Comparison of ENCODE assay signal across 9 cellular contexts in the genomic region with DNA sequence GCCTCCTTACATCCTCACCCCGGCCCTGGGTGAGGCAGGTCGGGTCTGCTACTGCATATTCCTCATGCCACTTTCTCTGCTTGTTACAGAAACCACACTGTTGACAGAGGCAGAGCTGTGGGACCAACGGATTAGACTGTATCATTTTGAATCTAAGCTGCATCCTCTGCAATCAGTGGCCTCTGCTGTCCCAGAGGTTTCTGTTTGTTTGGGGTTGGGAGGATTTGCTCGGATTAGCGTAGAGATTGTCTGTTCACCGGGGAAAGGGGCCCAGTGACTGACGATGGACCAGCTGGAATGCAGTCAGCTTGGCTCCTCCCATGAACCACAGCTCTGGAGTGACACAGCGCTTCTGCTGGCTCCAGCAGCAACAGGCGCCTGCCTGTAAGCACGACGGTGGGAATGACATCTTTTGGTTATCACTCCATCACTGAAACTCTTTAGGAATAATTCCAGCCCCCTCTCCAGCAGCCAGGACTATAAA. TPM values are rescaled to one million over a fixed set of nuclear protein-coding genes. Genes with fewer than 3 reads are reported as not detected.
DNase-seq lines count a peak whose midpoint lies in the region; ATAC-seq, FAIRE-seq and TF ChIP-seq lines count a peak whose summit lies in the region.
"Had no signal": no experiment of that assay in that cellular context is flagged by ENCODE, and none has a peak within 500 bp of the region (broad histone marks: within the 10 kb centered on the region; RNA-seq: fewer than 3 reads in every experiment).

No MANE protein-coding gene starts in this region.

- H4K20me1 ChIP-seq in K562 (replicated peaks; ENCODE audit: control insufficient read depth, insufficient read depth, low read length): no peaks in the 10 kb centered on the region

- no peaks in the 10 kb centered on the region for H3K9me3 ChIP-seq in K562 (replicated peaks; ENCODE audit: control insufficient read depth, insufficient read depth, low read depth, low read length)
- no peaks in the 10 kb centered on the region for H3K9me3 ChIP-seq in tibial artery

- H3K27me3 ChIP-seq in K562 (ENCODE audit: control insufficient read depth in 2 of 2, insufficient read depth in 2 of 2, low read length in 2 of 2) (0 out of 5 replicates have a peak, but pooled peaks cover 0 to 9% of the 10 kb centered on the region in 2 experiments), kidney epithelial cell (ENCODE audit: control insufficient read depth, insufficient read depth, low read length) (no peaks in the 10 kb centered on the region), tibial artery (no peaks in the 10 kb centered on the region)

- H3K4me1 ChIP-seq in K562 (replicated peaks in 1 of 2; ENCODE audit: control insufficient read depth in 2 of 2, insufficient read depth in 2 of 2, low read length in 2 of 2): no peaks in the 10 kb centered on the region
- H3K4me1 ChIP-seq in tibial artery: peaks cover 0 to 75% (median 39%) of the 10 kb centered on the region in 4 donors

- no TSS peak for BruUV-seq in K562 (replicated peaks; lab: Mats Ljungman, UMichigan)

- no peak overlapping the region for H3K4me3 Mint-ChIP-seq in activated T-cell treated with anti-CD3 and anti-CD28 coated beads, Interleukin-2, amount 50 U/mL, for 72 hours
- H3K4me3 Mint-ChIP-seq: B cell had no signal

- no peak overlapping the region for H3K4me3 ChIP-seq in K562
- no peak overlapping the region for H3K4me3 ChIP-seq in kidney epithelial cell (ENCODE audit: low read depth, low read length)
- H3K4me3 ChIP-seq in tibial artery: no peak overlapping the region

- no peak overlapping the region; the same call in 1 of the 2 replicates for H3K4me2 ChIP-seq in K562 (ENCODE audit: insufficient read depth, low read length)

- peak; percentile 0 for DNase-seq in NCI-H1092 treated with DMSO at 0.1 percent for 48 hours (lab: John Stamatoyannopoulos, UW)
- DNase-seq in NCI-H1092 (lab: John Stamatoyannopoulos, UW): no peak
- DNase-seq in K562 (ENCODE audit: extremely low read depth in 1 of 4, low spot score in 3 of 4): peak; percentile 14 to 23 (median 18)
- DNase-seq in kidney epithelial cell (ENCODE audit: low read depth): no peak
- DNase-seq in tibial artery: peak; percentile 56 to 88
- no peak for DNase-seq in activated T-cell treated with anti-CD3 and anti-CD28 coated beads, Interleukin-2, amount 50 U/mL, for 72 hours

- H3K27ac ChIP-seq in K562 (ENCODE audit: extremely low read depth, low read depth, low read length) (no peak overlapping the region), tibial artery (peak overlapping the region; percentile 71 to 84)

- H2AFZ ChIP-seq in K562 (ENCODE audit: low read depth, low read length): no peak overlapping the region

- no peak overlapping the region for H3K27ac Mint-ChIP-seq in activated T-cell treated with anti-CD3 and anti-CD28 coated beads, Interleukin-2, amount 50 U/mL, for 72 hours
- H3K27ac Mint-ChIP-seq: B cell had no signal

- no peak for TF ChIP-seq POLR2A in K562 (conservative IDR thresholded peaks at IDR 0.05)

- H3K9me1 ChIP-seq in K562 (ENCODE audit: control insufficient read depth, insufficient read depth, low read length): no peaks in the 10 kb centered on the region

- no peaks in the 10 kb centered on the region for H3K36me3 ChIP-seq in K562 (ENCODE audit: control insufficient read depth, insufficient read depth, low read length)
- no peaks in the 10 kb centered on the region for H3K36me3 ChIP-seq in kidney epithelial cell (ENCODE audit: control insufficient read depth, insufficient read depth, low read length)
- no peaks in the 10 kb centered on the region for H3K36me3 ChIP-seq in tibial artery

- in situ Hi-C loops in K562 (cut with MboI): no loop called here

- H3K9ac ChIP-seq in K562 (ENCODE audit: insufficient read depth in 1 of 2, low read depth in 2 of 2, low read length in 2 of 2): no peak overlapping the region

- POLR2A ChIA-PET in K562 (lab: Yijun Ruan, JAX): interaction anchor here (0.6 kb wide), 1 partner anchor 554 kb away, joined by 3 read pairs; no protein-coding TSS in a partner anchor

- TF ChIP-seq CTCF in K562 (IDR thresholded peaks at IDR 0.05 in 2 of 3, conservative IDR thresholded peaks at IDR 0.05 in 1 of 3; ENCODE audit: insufficient read depth in 2 of 3, low read depth in 1 of 3, low read length in 3 of 3) (no peak), kidney epithelial cell (IDR thresholded peaks at IDR 0.05; ENCODE audit: insufficient read depth, low read length, poor library complexity, severe bottlenecking) (peak; percentile 8), tibial artery (IDR thresholded peaks at IDR 0.05) (no peak)

- 0% methylated on average over 11 of the region's 11 CpGs for WGBS in K562 (ENCODE audit: insufficient coverage, low coverage, missing lambda C conversion rate)

- H3K27me3 Mint-ChIP-seq in activated T-cell treated with anti-CD3 and anti-CD28 coated beads, Interleukin-2, amount 50 U/mL, for 72 hours (ENCODE audit: low read depth): peaks cover 38% of the 10 kb centered on the region

- no peak for TF ChIP-seq RAD21 in K562 (CRISPR knock-in tag; conservative IDR thresholded peaks at IDR 0.05 in 1 of 2, IDR thresholded peaks at IDR 0.05 in 1 of 2)

- no peaks in the 10 kb centered on the region for H3K9me3 Mint-ChIP-seq in activated T-cell treated with anti-CD3 and anti-CD28 coated beads, Interleukin-2, amount 50 U/mL, for 72 hours

- no peaks in the 10 kb centered on the region for H3K36me3 Mint-ChIP-seq in activated T-cell treated with anti-CD3 and anti-CD28 coated beads, Interleukin-2, amount 50 U/mL, for 72 hours (ENCODE audit: insufficient read depth in 2 of 2)

- peak; percentile 87 for ATAC-seq in K562
- no peak for ATAC-seq in GM18858 (IDR thresholded peaks at IDR 0.05; ENCODE audit: unreplicated experiment)
- ATAC-seq in activated T-cell treated with anti-CD3 and anti-CD28 coated beads, Interleukin-2, amount 50 U/mL, for 72 hours (replicated peaks in 1 of 2): no peak
- no peak for ATAC-seq in GM21723 (IDR thresholded peaks at IDR 0.05; ENCODE audit: unreplicated experiment)

- H3K79me2 ChIP-seq in K562 (ENCODE audit: control insufficient read depth, insufficient read depth, low read length): no peaks in the 10 kb centered on the region

- CTCF ChIA-PET in K562 (lab: Yijun Ruan, JAX; ENCODE audit: low intra/inter-chr PET ratio): no interaction called here

- no peak for TF ChIP-seq EP300 in K562 (IDR thresholded peaks at IDR 0.05; ENCODE audit: low read length)

- intact Hi-C loops in K562 (cut with micrococcal nuclease): no loop called here
- intact Hi-C loops in tibial artery (cut with DNase I; ENCODE audit: low total_unique reads): no loop called here

- FAIRE-seq in K562 (lab: Jason Lieb, UNC): no peak

- no peaks in the 10 kb centered on the region for H3K4me1 Mint-ChIP-seq in activated T-cell treated with anti-CD3 and anti-CD28 coated beads, Interleukin-2, amount 50 U/mL, for 72 hours (ENCODE audit: low read depth)
- H3K4me1 Mint-ChIP-seq: B cell had no signal

TF ChIP-seq in K562, 482 proteins besides CTCF, POLR2A, EP300 and RAD21 (continues in another document):
- no peak for TF ChIP-seq MYC (IDR thresholded peaks at IDR 0.05; ENCODE audit: low read depth, low read length)
- TF ChIP-seq MYC (CRISPR knock-in tag; IDR thresholded peaks at IDR 0.05; ENCODE audit: borderline replicate concordance, low read depth): no peak
- no peak for TF ChIP-seq CBX8 (IDR thresholded peaks at IDR 0.05; ENCODE audit: borderline replicate concordance, extremely low read depth, low read depth, low read length, poor library complexity, severe bottlenecking)
- TF ChIP-seq RBM22 (IDR thresholded peaks at IDR 0.05; ENCODE audit: low read depth, low read length, poor library complexity, severe bottlenecking): no peak
- no peak for TF ChIP-seq E2F3 (CRISPR knock-in tag; IDR thresholded peaks at IDR 0.05)
- peak; percentile 86 for TF ChIP-seq NFE2 (IDR thresholded peaks at IDR 0.05; ENCODE audit: low read depth)
- TF ChIP-seq TEAD2 (tag; IDR thresholded peaks at IDR 0.05): no peak
- no peak for TF ChIP-seq ZNF778 (CRISPR knock-in tag; IDR thresholded peaks at IDR 0.05)
- TF ChIP-seq, protein P1, sequence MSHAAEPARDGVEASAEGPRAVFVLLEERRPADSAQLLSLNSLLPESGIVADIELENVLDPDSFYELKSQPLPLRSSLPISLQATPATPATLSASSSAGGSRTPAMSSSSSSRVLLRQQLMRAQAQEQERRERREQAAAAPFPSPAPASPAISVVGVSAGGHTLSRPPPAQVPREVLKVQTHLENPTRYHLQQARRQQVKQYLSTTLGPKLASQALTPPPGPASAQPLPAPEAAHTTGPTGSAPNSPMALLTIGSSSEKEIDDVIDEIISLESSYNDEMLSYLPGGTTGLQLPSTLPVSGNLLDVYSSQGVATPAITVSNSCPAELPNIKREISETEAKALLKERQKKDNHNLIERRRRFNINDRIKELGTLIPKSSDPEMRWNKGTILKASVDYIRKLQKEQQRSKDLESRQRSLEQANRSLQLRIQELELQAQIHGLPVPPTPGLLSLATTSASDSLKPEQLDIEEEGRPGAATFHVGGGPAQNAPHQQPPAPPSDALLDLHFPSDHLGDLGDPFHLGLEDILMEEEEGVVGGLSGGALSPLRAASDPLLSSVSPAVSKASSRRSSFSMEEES (CRISPR knock-in tag; IDR thresholded peaks at IDR 0.05): no peak
- peak in 1 of 2 experiments; percentile 54; a peak in 2 of 4 replicates for TF ChIP-seq FOXA3 (CRISPR knock-in tag; conservative IDR thresholded peaks at IDR 0.05 in 1 of 2, IDR thresholded peaks at IDR 0.05 in 1 of 2)
- TF ChIP-seq ZNF785 (CRISPR knock-in tag; IDR thresholded peaks at IDR 0.05): no peak

RNA-seq across cellular contexts. Expression of a gene that starts 37.3 kb away (rescaled TPM):
- total RNA-seq in K562 (2011; cell fraction: chromatin; rRNA removed; ENCODE audit: low replicate concordance): not detected in 2 replicates
- not detected in 2 replicates for total RNA-seq in K562 (2011; cell fraction: nucleolus; rRNA removed)
- total RNA-seq in K562 (2011; cell fraction: nucleoplasm; rRNA removed): not detected in 2 replicates
- total RNA-seq in K562 (2014; rRNA removed) (not detected in 2 replicates), K562 (2014; rRNA removed; fragmentation: Illumina TruSeq; extraction: Trizol) (not detected in 2 replicates), K562 (2015; rRNA removed; fragmentation: Illumina TruSeq; extraction: Trizol) (not detected in 2 replicates), K562 (2021) (not detected in 2 replicates), kidney epithelial cell (2.2 and 2.9 TPM in 2 replicates)
- polyA plus RNA-seq in K562 (2011; rRNA removed) (not detected in 2 replicates), K562 (2014; fragmentation: Illumina TruSeq; extraction: Trizol) (not detected in 2 replicates), K562 (2014; fragmentation: Nextera tagmentation; extraction: Ambion mirVana) (not detected), K562 (2014; rRNA removed) (not detected in 2 replicates)
- not detected in 2 replicates for polyA plus RNA-seq in K562 (2011; cell fraction: cytosol; rRNA removed)
- polyA plus RNA-seq in K562 (2011; cell fraction: nucleus; rRNA removed): not detected in 2 replicates
- 0.18 TPM in 1 of 2 replicates, not detected in the other for polyA plus RNA-seq in K562 (2012)
- polyA minus RNA-seq in K562 (2011; rRNA and poly(A)+ RNA removed): not detected in 2 replicates
- polyA minus RNA-seq in K562 (2011; cell fraction: cytosol; rRNA and poly(A)+ RNA removed): not detected in 2 replicates
- polyA minus RNA-seq in K562 (2011; cell fraction: nucleus; rRNA and poly(A)+ RNA removed): not detected in 2 replicates
- not detected for total RNA-seq in activated T-cell treated with anti-CD3 and anti-CD28 coated beads, Interleukin-2, amount 50 U/mL, for 72 hours
- total RNA-seq: B cell had no signal

Comparison
In these comparisons a context has a peak if more than half of its experiments do, and no peak if none do; other contexts are left out.
1. DNase-seq: peak in NCI-H1092 treated with DMSO at 0.1 percent for 48 hours (single experiment), K562 (4 of 4) and tibial artery (2 of 2); none in NCI-H1092 (single experiment), kidney epithelial cell (single experiment) and activated T-cell treated with anti-CD3 and anti-CD28 coated beads, Interleukin-2, amount 50 U/mL, for 72 hours (0 of 2).